In genomic region chr14:50599700-50600444, GRCh38 we compare ENCODE assay signal across 8 cellular contexts. TPM values are rescaled to one million over a fixed set of nuclear protein-coding genes. Genes with fewer than 3 reads are reported as not detected.
A peak's percentile ranks its signal among the peaks of the same experiment; 100 is the strongest.
DNase-seq lines count a peak whose midpoint lies in the region; ATAC-seq and TF ChIP-seq lines count a peak whose summit lies in the region.

No MANE protein-coding gene starts in this region.

- no peak overlapping the region for H2AK5ac ChIP-seq in IMR-90 (ENCODE audit: low read depth, low read length)

- intact Hi-C loops in IMR-90 (cut with micrococcal nuclease) (loop anchor here (1.0 to 2.0 kb wide), 2 partner anchors 173 to 261 kb away; no protein-coding TSS in a partner anchor), left ventricle myocardium inferior (cut with micrococcal nuclease) (loop anchor here (10.0 kb wide), 1 partner anchor 175 kb away; no protein-coding TSS in a partner anchor)
- intact Hi-C loops in activated naive CD4-positive, alpha-beta T cell treated with anti-CD3 and anti-CD28 coated beads for 36 hours (cut with micrococcal nuclease) = loop anchor here (1.0 to 5.0 kb wide), 4 partner anchors 112 to 260 kb away; no protein-coding TSS in a partner anchor

- CTCF ChIA-PET in IMR-90 (lab: Yijun Ruan, JAX) = interaction anchor here (0.6 to 2.0 kb wide), 11 partner anchors 9 to 1186 kb away, joined by 3 to 14 read pairs (median 5); no protein-coding TSS in a partner anchor
- CTCF ChIA-PET in activated naive CD4-positive, alpha-beta T cell treated with anti-CD3 and anti-CD28 coated beads for 36 hours (lab: Charles Lee) = interaction anchor here (0.6 to 2.5 kb wide), 13 partner anchors 10 to 330 kb away, joined by 3 to 20 read pairs (median 4); no protein-coding TSS in a partner anchor

- peak; percentile 7 for DNase-seq in DMS153 (lab: John Stamatoyannopoulos, UW)
- DNase-seq in IMR-90 = peak; percentile 60
- no peak for DNase-seq in left ventricle myocardium inferior
- no peak for DNase-seq in stimulated activated effector memory CD8-positive, alpha-beta T cell treated with anti-CD3 and anti-CD28 coated beads, Interleukin-12 subunit alpha, Interleukin-12 subunit beta, amount 100 ng/mL, for 72 hours (ENCODE audit: low spot score in 2 of 2)
- no peak for DNase-seq in activated naive CD4-positive, alpha-beta T cell treated with anti-CD3 and anti-CD28 coated beads for 36 hours
- no peak for DNase-seq in H7

- H3K9me3 ChIP-seq in IMR-90 (ENCODE audit: control insufficient read depth, insufficient read depth, low read length) (no peaks in the 10 kb centered on the region), left ventricle myocardium inferior (replicated peaks) (no peaks in the 10 kb centered on the region)

- no peaks in the 10 kb centered on the region for H3K27me3 Mint-ChIP-seq in activated naive CD4-positive, alpha-beta T cell treated with anti-CD3 and anti-CD28 coated beads for 36 hours (ENCODE audit: low read depth)

- POLR2A ChIA-PET in IMR-90 (lab: Charles Lee; ENCODE audit: unreplicated experiment) = interaction anchor here (0.7 kb wide), 1 partner anchor 129 kb away, joined by 6 read pairs; no protein-coding TSS in a partner anchor

- H3K27ac Mint-ChIP-seq in stimulated activated effector memory CD8-positive, alpha-beta T cell treated with anti-CD3 and anti-CD28 coated beads, Interleukin-12 subunit alpha, Interleukin-12 subunit beta, amount 100 ng/mL, for 72 hours = no peak overlapping the region
- H3K27ac Mint-ChIP-seq in activated naive CD4-positive, alpha-beta T cell treated with anti-CD3 and anti-CD28 coated beads for 36 hours = no peak overlapping the region

- dilution Hi-C loops in IMR-90 (cut with HindIII; ENCODE audit: low sequenced_read_pairs, unreplicated experiment) = no loop called here

- in situ Hi-C loops in IMR-90 (cut with MboI; ENCODE audit: low sequenced_read_pairs) = loop anchor here (25.0 kb wide), 1 partner anchor 612 kb away; no protein-coding TSS in a partner anchor

- peak overlapping the region; percentile 81 for H2BK5ac ChIP-seq in IMR-90 (ENCODE audit: low read depth, low read length, poor library complexity, severe bottlenecking)

- no peak overlapping the region for H3K23ac ChIP-seq in IMR-90 (ENCODE audit: low read depth, low read length)

- H3K4me2 ChIP-seq in IMR-90 (ENCODE audit: low read depth, low read length) = no peak overlapping the region; the same call in 1 of the 2 replicates

- H3K4me1 ChIP-seq in IMR-90 (ENCODE audit: control insufficient read depth, insufficient read depth, low read length) (peaks cover 1% of the 10 kb centered on the region; the same call in 1 of the 2 replicates), left ventricle myocardium inferior (peaks cover 5% of the 10 kb centered on the region)

- H2BK20ac ChIP-seq in IMR-90 (ENCODE audit: low read depth, low read length) = peak overlapping the region; percentile 71; the same call in 1 of the 2 replicates

- no peak overlapping the region; a peak in 1 of 4 replicates for H4K8ac ChIP-seq in IMR-90 (ENCODE audit: low read depth in 2 of 2, low read length in 2 of 2)

- H4K20me1 ChIP-seq in IMR-90 (ENCODE audit: insufficient read depth, low read length) = no peaks in the 10 kb centered on the region

- H3K4ac ChIP-seq in IMR-90 (ENCODE audit: low read depth, low read length) = no peak overlapping the region

- no peak overlapping the region for H2BK15ac ChIP-seq in IMR-90 (ENCODE audit: low read depth, low read length)

- H3K36me3 Mint-ChIP-seq in stimulated activated effector memory CD8-positive, alpha-beta T cell treated with anti-CD3 and anti-CD28 coated beads, Interleukin-12 subunit alpha, Interleukin-12 subunit beta, amount 100 ng/mL, for 72 hours = no peaks in the 10 kb centered on the region
- no peaks in the 10 kb centered on the region for H3K36me3 Mint-ChIP-seq in activated naive CD4-positive, alpha-beta T cell treated with anti-CD3 and anti-CD28 coated beads for 36 hours (ENCODE audit: low read depth)

- no peaks in the 10 kb centered on the region for H3K9me3 Mint-ChIP-seq in stimulated activated effector memory CD8-positive, alpha-beta T cell treated with anti-CD3 and anti-CD28 coated beads, Interleukin-12 subunit alpha, Interleukin-12 subunit beta, amount 100 ng/mL, for 72 hours
- H3K9me3 Mint-ChIP-seq in activated naive CD4-positive, alpha-beta T cell treated with anti-CD3 and anti-CD28 coated beads for 36 hours = no peaks in the 10 kb centered on the region

- H3K9me1 ChIP-seq in IMR-90 (ENCODE audit: insufficient read depth, low read length) = no peaks in the 10 kb centered on the region

- H3K27ac ChIP-seq in IMR-90 (ENCODE audit: insufficient read depth, low read length) = no peak overlapping the region
- 0 out of 2 replicates have a peak overlapping the region, but pooled peaks have one; percentile 14 for H3K27ac ChIP-seq in VCaP
- no peak overlapping the region for H3K27ac ChIP-seq in left ventricle myocardium inferior (replicated peaks)

- H3K4me3 Mint-ChIP-seq in stimulated activated effector memory CD8-positive, alpha-beta T cell treated with anti-CD3 and anti-CD28 coated beads, Interleukin-12 subunit alpha, Interleukin-12 subunit beta, amount 100 ng/mL, for 72 hours = no peak overlapping the region
- no peak overlapping the region for H3K4me3 Mint-ChIP-seq in activated naive CD4-positive, alpha-beta T cell treated with anti-CD3 and anti-CD28 coated beads for 36 hours

- peak; percentile 67 for TF ChIP-seq RAD21 in IMR-90 (IDR thresholded peaks at IDR 0.05; ENCODE audit: low read length)

- H3K27me3 ChIP-seq in IMR-90 (ENCODE audit: control insufficient read depth, insufficient read depth, low read length) = no peaks in the 10 kb centered on the region
- no peaks in the 10 kb centered on the region for H3K27me3 ChIP-seq in left ventricle myocardium inferior (ENCODE audit: low read depth)
- H3K27me3 ChIP-seq in H7 (ENCODE audit: control insufficient read depth, insufficient read depth, low read length) = no peaks in the 10 kb centered on the region

- H3K18ac ChIP-seq in IMR-90 (ENCODE audit: low read depth, low read length) = no peak overlapping the region

- no peak overlapping the region for H3K4me3 ChIP-seq in IMR-90 (ENCODE audit: insufficient read depth, low read depth, low read length)
- H3K4me3 ChIP-seq in left ventricle myocardium inferior = no peak overlapping the region
- H3K4me3 ChIP-seq in H7 (ENCODE audit: insufficient read depth, low read depth, low read length) = no peak overlapping the region

- ATAC-seq in IMR-90 (ENCODE audit: low read depth) (peak; percentile 65; the same call in 1 of the 2 replicates), HG03432 (IDR thresholded peaks at IDR 0.05; ENCODE audit: unreplicated experiment) (no peak)
- ATAC-seq in stimulated activated effector memory CD8-positive, alpha-beta T cell treated with anti-CD3 and anti-CD28 coated beads, Interleukin-12 subunit alpha, Interleukin-12 subunit beta, amount 100 ng/mL, for 72 hours = peak; percentile 32

- no peak overlapping the region for H4K91ac ChIP-seq in IMR-90 (ENCODE audit: insufficient read depth, low read depth, low read length)

- H4K5ac ChIP-seq in IMR-90 (ENCODE audit: low read depth, low read length) = no peak overlapping the region

- no peak overlapping the region for H3K9ac ChIP-seq in IMR-90 (ENCODE audit: low read depth, low read length)

- no peak overlapping the region for H3K14ac ChIP-seq in IMR-90 (replicated peaks; ENCODE audit: low read depth, low read length)

- no peak for TF ChIP-seq POLR2A in IMR-90 (IDR thresholded peaks at IDR 0.05; ENCODE audit: low read depth, low read length)

- H3K56ac ChIP-seq in IMR-90 (ENCODE audit: extremely low read depth, insufficient read depth, low read length) = no peak overlapping the region

- H2AK9ac ChIP-seq in IMR-90 (replicated peaks; ENCODE audit: low read depth, low read length, poor library complexity) = no peak overlapping the region

- 0 out of 2 replicates have a peak overlapping the region, but pooled peaks have one; percentile 27 for H2BK120ac ChIP-seq in IMR-90 (ENCODE audit: low read depth, low read length)

- H3K4me1 Mint-ChIP-seq in stimulated activated effector memory CD8-positive, alpha-beta T cell treated with anti-CD3 and anti-CD28 coated beads, Interleukin-12 subunit alpha, Interleukin-12 subunit beta, amount 100 ng/mL, for 72 hours = no peaks in the 10 kb centered on the region
- no peaks in the 10 kb centered on the region for H3K4me1 Mint-ChIP-seq in activated naive CD4-positive, alpha-beta T cell treated with anti-CD3 and anti-CD28 coated beads for 36 hours (ENCODE audit: low read depth)

- WGBS in IMR-90 (ENCODE audit: extremely low coverage in 2 of 2, insufficient read length in 1 of 2), 2 experiments = no CpG with 5 or more reads among the region's 4 CpGs

- TF ChIP-seq CTCF in IMR-90 (conservative IDR thresholded peaks at IDR 0.05; ENCODE audit: low read depth, low read length) (peak; percentile 66), VCaP (conservative IDR thresholded peaks at IDR 0.05) (peak; percentile 78), left ventricle myocardium inferior (IDR thresholded peaks at IDR 0.05; ENCODE audit: borderline replicate concordance) (peak; percentile 70)

- H3K79me1 ChIP-seq in IMR-90 (ENCODE audit: low read depth in 1 of 2, low read length in 2 of 2) = no peaks in the 10 kb centered on the region

- no peak overlapping the region for H2AFZ ChIP-seq in IMR-90 (replicated peaks; ENCODE audit: low read length, poor library complexity)

- H3K36me3 ChIP-seq in IMR-90 (ENCODE audit: control insufficient read depth, insufficient read depth, low read length) = no peaks in the 10 kb centered on the region
- H3K36me3 ChIP-seq in left ventricle myocardium inferior = no peaks in the 10 kb centered on the region
- no peaks in the 10 kb centered on the region for H3K36me3 ChIP-seq in H7 (replicated peaks; ENCODE audit: control insufficient read depth, insufficient read depth, low read length)

- BruUV-seq in IMR-90 (replicated peaks; lab: Mats Ljungman, UMichigan) = no TSS peak

TF ChIP-seq in IMR-90, 13 proteins besides CTCF, POLR2A, EP300 and RAD21 (continues in another document):
- TF ChIP-seq SMC3 (IDR thresholded peaks at IDR 0.05; ENCODE audit: low read depth, low read length) = peak; percentile 62
- peak; percentile 30 for TF ChIP-seq MAFK (IDR thresholded peaks at IDR 0.05; ENCODE audit: low read depth, low read length)
- no peak for TF ChIP-seq CHD1 (IDR thresholded peaks at IDR 0.05; ENCODE audit: low read depth, low read length)
- TF ChIP-seq CEBPB (IDR thresholded peaks at IDR 0.05; ENCODE audit: low read depth, low read length) = no peak
- TF ChIP-seq MXI1 (IDR thresholded peaks at IDR 0.05; ENCODE audit: borderline replicate concordance, low read depth, low read length) = no peak

RNA-seq across cellular contexts. Expression of gene ATL1, which starts 39.9 kb away (rescaled TPM):
- total RNA-seq in IMR-90 (2012; rRNA removed) (10.3 and 12.2 TPM in 2 replicates), left ventricle myocardium inferior (1.6 TPM)
- 5.3 and 6.0 TPM in 2 replicates for polyA plus RNA-seq in IMR-90 (2012; rRNA removed)
- 1.5 and 3.6 TPM in 2 replicates for polyA plus RNA-seq in IMR-90 (2012; cell fraction: cytosol; rRNA removed)
- polyA plus RNA-seq in IMR-90 (2012; cell fraction: nucleus; rRNA removed; ENCODE audit: low replicate concordance) = 2.4 and 3.9 TPM in 2 replicates
- total RNA-seq in activated naive CD4-positive, alpha-beta T cell treated with anti-CD3 and anti-CD28 coated beads for 36 hours = 1 to 10 TPM in 1 of 2 experiments, not detected in 1; 1.0 TPM
- 1.9 and 2.8 TPM in 2 replicates for total RNA-seq in H7 (2014; rRNA removed; shearing (Covaris generic))

Comparison
In these comparisons a context has a peak if more than half of its experiments do, and no peak if none do; other contexts are left out.
1. DNase-seq: peak in DMS153 (single experiment) and IMR-90 (single experiment); none in left ventricle myocardium inferior (single experiment), stimulated activated effector memory CD8-positive, alpha-beta T cell treated with anti-CD3 and anti-CD28 coated beads, Interleukin-12 subunit alpha, Interleukin-12 subunit beta, amount 100 ng/mL, for 72 hours (0 of 2), activated naive CD4-positive, alpha-beta T cell treated with anti-CD3 and anti-CD28 coated beads for 36 hours (single experiment) and H7 (single experiment).
2. Peak in every context shown above with its lines, with median percentiles within 50 percentile points of each other: CTCF ChIP-seq.